31 cellular contexts compared by ENCODE assay signal in the genomic region with DNA sequence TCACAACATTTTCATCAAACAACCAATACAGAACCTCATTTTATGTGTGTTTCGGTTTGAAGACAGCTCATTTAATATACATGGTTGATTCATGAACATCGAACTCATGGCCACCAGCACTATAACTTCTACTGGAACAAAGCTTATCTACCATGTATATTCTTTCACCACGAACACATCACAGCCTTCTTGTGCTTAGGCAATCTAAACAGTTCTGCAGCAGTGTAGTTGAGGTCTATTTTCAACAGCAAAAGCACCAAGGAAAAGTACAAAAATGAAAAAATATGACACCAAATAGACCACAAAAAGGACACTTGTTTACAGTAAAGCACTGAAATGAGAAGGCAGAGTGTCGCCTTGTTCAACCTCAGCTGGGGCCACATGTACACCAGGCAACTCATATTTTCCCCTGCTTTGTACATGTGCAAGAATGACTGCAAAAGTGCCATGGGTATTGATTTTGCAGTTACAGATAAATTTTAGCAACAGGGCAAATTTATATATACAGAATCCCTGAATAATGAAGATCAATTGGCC. TPM values are rescaled to one million over a fixed set of nuclear protein-coding genes. Genes with fewer than 3 reads are reported as not detected.
"Had no signal": no experiment of that assay in that cellular context is flagged by ENCODE, and none has a peak within 500 bp of the region (broad histone marks: within the 10 kb centered on the region; RNA-seq: fewer than 3 reads in every experiment).

No MANE protein-coding gene starts in this region.

- H3K4me1 Mint-ChIP-seq: stimulated activated naive B cell treated with anti-CD40 and anti-IgM and Interleukin-4, amounts not matched to agents 10 μg/mL and 1 μg/mL and 100 μg/mL, for 72 hours had no signal

- H3K4me3 Mint-ChIP-seq: dendritic cell treated with granulocyte-macrophage colony-stimulating factor and Interleukin-4, amounts not matched to agents 40 ng/mL and 50 ng/mL, for 4 days; endodermal cell; naive thymus-derived CD8-positive, alpha-beta T cell; nephron progenitor cell; stimulated activated naive B cell treated with anti-CD40 and anti-IgM and Interleukin-4, amounts not matched to agents 10 μg/mL and 1 μg/mL and 100 μg/mL, for 72 hours had no signal

- H3K27me3 ChIP-seq: gastrocnemius medialis, ovary, sigmoid colon, thyroid gland, vagina had no signal

- FAIRE-seq: keratinocyte had no signal

- H3K27ac Mint-ChIP-seq: dendritic cell treated with granulocyte-macrophage colony-stimulating factor and Interleukin-4, amounts not matched to agents 40 ng/mL and 50 ng/mL, for 4 days; endodermal cell; naive thymus-derived CD8-positive, alpha-beta T cell; nephron progenitor cell; stimulated activated naive B cell treated with anti-CD40 and anti-IgM and Interleukin-4, amounts not matched to agents 10 μg/mL and 1 μg/mL and 100 μg/mL, for 72 hours had no signal

- H3K36me3 ChIP-seq: gastrocnemius medialis, lower lobe of right lung, ovary, sigmoid colon, stomach, thyroid gland, vagina had no signal

- H3K4me1 ChIP-seq: gastrocnemius medialis, lower lobe of right lung, psoas muscle, sigmoid colon, stomach, vagina had no signal

- H3K9me3 ChIP-seq: gastrocnemius medialis, lower lobe of right lung, sigmoid colon, thyroid gland, vagina had no signal

- ATAC-seq: esophagus mucosa; gastrocnemius medialis; left ventricle myocardium superior; lower lobe of right lung; naive thymus-derived CD8-positive, alpha-beta T cell; psoas muscle; right cardiac atrium; stimulated activated naive B cell treated with anti-CD40 and anti-IgM and Interleukin-4, amounts not matched to agents 10 μg/mL and 1 μg/mL and 100 μg/mL, for 72 hours had no signal

- DNase-seq: effector CD8-positive, alpha-beta T cell; endodermal cell; foreskin fibroblast; gastrocnemius medialis; head of caudate nucleus; left ventricle myocardium superior; lower lobe of right lung; naive thymus-derived CD8-positive, alpha-beta T cell; nephron progenitor cell; nucleus accumbens; ovary; posterior cingulate gyrus; psoas muscle; right cardiac atrium; sigmoid colon; stimulated activated CD4-positive, alpha-beta T cell treated with anti-CD3 and anti-CD28 coated beads, Interleukin-4, amount 100 ng/mL, for 4 hours; stimulated activated naive B cell treated with anti-CD40 and anti-IgM and Interleukin-4, amounts not matched to agents 10 μg/mL and 1 μg/mL and 100 μg/mL, for 72 hours; stomach; thyroid gland; trophoblast cell had no signal

- H3K27ac ChIP-seq: epithelial cell of prostate, gastrocnemius medialis, lower lobe of right lung, ovary, psoas muscle, sigmoid colon, stomach, thyroid gland, vagina had no signal

- H3K4me3 ChIP-seq: gastrocnemius medialis, lower lobe of right lung, ovary, psoas muscle, sigmoid colon, stomach, thyroid gland, vagina had no signal

- H3K36me3 Mint-ChIP-seq: naive thymus-derived CD8-positive, alpha-beta T cell had no signal

RNA-seq across cellular contexts. Expression of gene KCNK5, which starts 25.8 kb away (rescaled TPM):
- total RNA-seq: glomerular endothelial cell, myocyte had no signal
- polyA plus RNA-seq: keratinocyte; naive thymus-derived CD8-positive, alpha-beta T cell had no signal

RNA-seq across cellular contexts. Expression of gene KCNK17, which starts 59.2 kb away (rescaled TPM):
- total RNA-seq: gastrocnemius medialis; glomerular endothelial cell; left ventricle myocardium superior; myocyte; naive thymus-derived CD8-positive, alpha-beta T cell; psoas muscle; renal cortical epithelial cell; subcutaneous adipose tissue; temporal lobe; ureter; vagina had no signal
- polyA plus RNA-seq: keratinocyte; naive thymus-derived CD8-positive, alpha-beta T cell had no signal
